In the genomic region with DNA sequence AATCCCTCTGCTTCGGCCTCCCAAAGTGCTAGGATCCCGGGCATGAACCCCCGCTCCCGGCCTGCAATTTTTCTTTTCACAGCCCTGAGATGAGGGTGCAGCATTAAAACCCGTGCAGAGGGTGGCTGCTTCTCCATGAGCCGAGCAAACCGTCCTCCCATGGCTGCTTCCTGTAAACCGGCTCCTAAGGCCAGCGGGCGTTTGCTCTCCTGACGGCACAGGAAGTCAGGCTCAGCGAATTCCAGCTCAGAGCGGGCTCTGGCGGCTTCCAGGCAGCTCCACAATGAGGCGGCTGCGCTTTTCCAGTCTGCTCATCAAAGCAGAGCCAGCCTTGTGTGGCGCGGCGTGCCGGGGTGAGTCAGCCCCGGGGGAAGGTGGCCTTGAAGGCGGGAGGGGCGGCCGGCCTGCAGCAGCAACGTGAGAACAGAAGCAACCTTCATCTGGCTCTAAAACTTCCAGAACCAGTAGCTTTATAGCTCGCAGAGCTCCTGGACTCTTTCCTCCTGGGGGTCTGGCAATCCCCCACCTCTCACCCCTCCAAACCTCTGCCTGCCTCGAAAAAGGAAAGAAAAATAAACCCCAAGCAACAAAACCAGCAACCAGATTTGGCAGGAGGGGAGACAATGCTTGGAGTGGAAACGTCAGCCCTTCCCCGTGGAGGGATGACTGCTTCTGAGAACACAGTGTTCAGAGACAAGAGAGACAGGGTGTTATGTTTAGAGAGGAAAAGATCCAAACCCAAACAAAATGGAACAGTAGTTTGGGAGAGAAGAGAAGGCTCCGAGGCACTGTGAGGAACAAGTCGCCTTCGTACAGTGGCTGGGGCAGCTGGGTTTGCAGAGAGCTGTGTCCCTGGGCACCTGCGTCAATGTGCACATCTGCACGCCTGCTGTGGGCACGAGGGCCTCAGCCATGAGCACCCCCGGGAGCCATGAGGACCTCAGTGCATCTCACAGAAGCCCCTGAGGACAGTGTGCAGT, we compare ENCODE assay signal across 1 cellular context.
TF ChIP-seq lines count a peak whose summit lies in the region.

No MANE protein-coding gene starts in this region.

TF ChIP-seq in K562, 482 proteins besides CTCF, POLR2A, EP300 and RAD21 (continued from another document and continues in another):
- TF ChIP-seq, protein P1, sequence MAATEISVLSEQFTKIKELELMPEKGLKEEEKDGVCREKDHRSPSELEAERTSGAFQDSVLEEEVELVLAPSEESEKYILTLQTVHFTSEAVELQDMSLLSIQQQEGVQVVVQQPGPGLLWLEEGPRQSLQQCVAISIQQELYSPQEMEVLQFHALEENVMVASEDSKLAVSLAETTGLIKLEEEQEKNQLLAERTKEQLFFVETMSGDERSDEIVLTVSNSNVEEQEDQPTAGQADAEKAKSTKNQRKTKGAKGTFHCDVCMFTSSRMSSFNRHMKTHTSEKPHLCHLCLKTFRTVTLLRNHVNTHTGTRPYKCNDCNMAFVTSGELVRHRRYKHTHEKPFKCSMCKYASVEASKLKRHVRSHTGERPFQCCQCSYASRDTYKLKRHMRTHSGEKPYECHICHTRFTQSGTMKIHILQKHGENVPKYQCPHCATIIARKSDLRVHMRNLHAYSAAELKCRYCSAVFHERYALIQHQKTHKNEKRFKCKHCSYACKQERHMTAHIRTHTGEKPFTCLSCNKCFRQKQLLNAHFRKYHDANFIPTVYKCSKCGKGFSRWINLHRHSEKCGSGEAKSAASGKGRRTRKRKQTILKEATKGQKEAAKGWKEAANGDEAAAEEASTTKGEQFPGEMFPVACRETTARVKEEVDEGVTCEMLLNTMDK (IDR thresholded peaks at IDR 0.05; ENCODE audit: borderline replicate concordance, insufficient read depth, low read depth, low read length, poor library complexity, severe bottlenecking) = no peak
- TF ChIP-seq CC2D1A (IDR thresholded peaks at IDR 0.05) (no peak), C11orf30 (IDR thresholded peaks at IDR 0.05; ENCODE audit: low read depth) (peak; percentile 61; the same call in 1 of the 2 replicates), NR2F6 (CRISPR knock-in tag; IDR thresholded peaks at IDR 0.05) (no peak), LCOR (CRISPR knock-in tag; IDR thresholded peaks at IDR 0.05) (no peak), CHCHD3 (CRISPR knock-in tag; IDR thresholded peaks at IDR 0.05) (no peak), HNRNPUL1 (IDR thresholded peaks at IDR 0.05; ENCODE audit: low read length) (no peak), SIX5 (IDR thresholded peaks at IDR 0.05; ENCODE audit: borderline replicate concordance in 1 of 2, insufficient read depth in 1 of 2, low read depth in 1 of 2, low read length in 2 of 2) (no peak), DDX20 (tag; IDR thresholded peaks at IDR 0.05; ENCODE audit: low read depth) (no peak), ZNF764 (CRISPR knock-in tag; IDR thresholded peaks at IDR 0.05; ENCODE audit: low read depth) (no peak), SNIP1 (IDR thresholded peaks at IDR 0.05; ENCODE audit: low read depth) (no peak), CBX8 (IDR thresholded peaks at IDR 0.05; ENCODE audit: borderline replicate concordance, extremely low read depth, low read depth, low read length, poor library complexity, severe bottlenecking) (no peak), ELF4 (CRISPR knock-in tag; IDR thresholded peaks at IDR 0.05) (no peak), RNF2 (IDR thresholded peaks at IDR 0.05) (peak; percentile 22; the same call in 1 of the 2 replicates), ZZZ3 (IDR thresholded peaks at IDR 0.05) (no peak), BCOR (IDR thresholded peaks at IDR 0.05) (peak; percentile 60; the same call in 1 of the 2 replicates), TRIM24 (IDR thresholded peaks at IDR 0.05) (no peak), GATAD2A (IDR thresholded peaks at IDR 0.05) (no peak), ETV1 (tag; conservative IDR thresholded peaks at IDR 0.05; ENCODE audit: low read depth) (peak; percentile 61; the same call in 1 of the 2 replicates), NELFE (IDR thresholded peaks at IDR 0.05; ENCODE audit: insufficient read depth, insufficient read length) (no peak), ZNF384 (IDR thresholded peaks at IDR 0.05; ENCODE audit: low read depth, low read length) (no peak), RFX7 (CRISPR knock-in tag; IDR thresholded peaks at IDR 0.05) (no peak), EHMT2 (IDR thresholded peaks at IDR 0.05) (no peak), LEF1 (IDR thresholded peaks at IDR 0.05) (no peak), FOS (IDR thresholded peaks at IDR 0.05; ENCODE audit: extremely low read depth, insufficient read length) (no peak), ZNF76 (CRISPR knock-in tag; IDR thresholded peaks at IDR 0.05; ENCODE audit: borderline replicate concordance) (no peak), KDM5B (IDR thresholded peaks at IDR 0.05; ENCODE audit: insufficient replicate concordance, low read depth, low read length) (peak; percentile 55), BRF1 (IDR thresholded peaks at IDR 0.05; ENCODE audit: borderline replicate concordance, extremely low read depth, insufficient read length) (no peak), NCOR1 (IDR thresholded peaks at IDR 0.05) (no peak), ZNF699 (CRISPR knock-in tag; IDR thresholded peaks at IDR 0.05; ENCODE audit: insufficient replicate concordance) (no peak), BDP1 (IDR thresholded peaks at IDR 0.05; ENCODE audit: insufficient read depth, insufficient read length) (no peak), PHF20 (IDR thresholded peaks at IDR 0.05; ENCODE audit: partially characterized antibody) (no peak), ARID1B (IDR thresholded peaks at IDR 0.05) (peak; percentile 60; the same call in 1 of the 2 replicates), NRF1 (conservative IDR thresholded peaks at IDR 0.05 in 1 of 2, IDR thresholded peaks at IDR 0.05 in 1 of 2) (peak; percentile 67 to 74), CHD1 (IDR thresholded peaks at IDR 0.05; ENCODE audit: low read length) (no peak), ZNF444 (CRISPR knock-in tag; IDR thresholded peaks at IDR 0.05) (no peak), ZKSCAN8 (CRISPR knock-in tag; IDR thresholded peaks at IDR 0.05) (no peak; the same call in 1 of the 2 replicates)
- TF ChIP-seq, protein P2, sequence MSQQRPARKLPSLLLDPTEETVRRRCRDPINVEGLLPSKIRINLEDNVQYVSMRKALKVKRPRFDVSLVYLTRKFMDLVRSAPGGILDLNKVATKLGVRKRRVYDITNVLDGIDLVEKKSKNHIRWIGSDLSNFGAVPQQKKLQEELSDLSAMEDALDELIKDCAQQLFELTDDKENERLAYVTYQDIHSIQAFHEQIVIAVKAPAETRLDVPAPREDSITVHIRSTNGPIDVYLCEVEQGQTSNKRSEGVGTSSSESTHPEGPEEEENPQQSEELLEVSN (IDR thresholded peaks at IDR 0.05; ENCODE audit: borderline replicate concordance in 1 of 2, extremely low read depth in 1 of 2, insufficient read depth in 1 of 2, insufficient read length in 1 of 2, low read depth in 1 of 2, low read length in 1 of 2, poor library complexity in 1 of 2, severe bottlenecking in 1 of 2) = peak in 1 of 2 experiments; percentile 82
- TF ChIP-seq, protein P3, sequence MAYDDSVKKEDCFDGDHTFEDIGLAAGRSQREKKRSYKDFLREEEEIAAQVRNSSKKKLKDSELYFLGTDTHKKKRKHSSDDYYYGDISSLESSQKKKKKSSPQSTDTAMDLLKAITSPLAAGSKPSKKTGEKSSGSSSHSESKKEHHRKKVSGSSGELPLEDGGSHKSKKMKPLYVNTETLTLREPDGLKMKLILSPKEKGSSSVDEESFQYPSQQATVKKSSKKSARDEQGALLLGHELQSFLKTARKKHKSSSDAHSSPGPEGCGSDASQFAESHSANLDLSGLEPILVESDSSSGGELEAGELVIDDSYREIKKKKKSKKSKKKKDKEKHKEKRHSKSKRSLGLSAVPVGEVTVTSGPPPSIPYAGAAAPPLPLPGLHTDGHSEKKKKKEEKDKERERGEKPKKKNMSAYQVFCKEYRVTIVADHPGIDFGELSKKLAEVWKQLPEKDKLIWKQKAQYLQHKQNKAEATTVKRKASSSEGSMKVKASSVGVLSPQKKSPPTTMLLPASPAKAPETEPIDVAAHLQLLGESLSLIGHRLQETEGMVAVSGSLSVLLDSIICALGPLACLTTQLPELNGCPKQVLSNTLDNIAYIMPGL (CRISPR knock-in tag; IDR thresholded peaks at IDR 0.05) = no peak
- TF ChIP-seq, protein P4, sequence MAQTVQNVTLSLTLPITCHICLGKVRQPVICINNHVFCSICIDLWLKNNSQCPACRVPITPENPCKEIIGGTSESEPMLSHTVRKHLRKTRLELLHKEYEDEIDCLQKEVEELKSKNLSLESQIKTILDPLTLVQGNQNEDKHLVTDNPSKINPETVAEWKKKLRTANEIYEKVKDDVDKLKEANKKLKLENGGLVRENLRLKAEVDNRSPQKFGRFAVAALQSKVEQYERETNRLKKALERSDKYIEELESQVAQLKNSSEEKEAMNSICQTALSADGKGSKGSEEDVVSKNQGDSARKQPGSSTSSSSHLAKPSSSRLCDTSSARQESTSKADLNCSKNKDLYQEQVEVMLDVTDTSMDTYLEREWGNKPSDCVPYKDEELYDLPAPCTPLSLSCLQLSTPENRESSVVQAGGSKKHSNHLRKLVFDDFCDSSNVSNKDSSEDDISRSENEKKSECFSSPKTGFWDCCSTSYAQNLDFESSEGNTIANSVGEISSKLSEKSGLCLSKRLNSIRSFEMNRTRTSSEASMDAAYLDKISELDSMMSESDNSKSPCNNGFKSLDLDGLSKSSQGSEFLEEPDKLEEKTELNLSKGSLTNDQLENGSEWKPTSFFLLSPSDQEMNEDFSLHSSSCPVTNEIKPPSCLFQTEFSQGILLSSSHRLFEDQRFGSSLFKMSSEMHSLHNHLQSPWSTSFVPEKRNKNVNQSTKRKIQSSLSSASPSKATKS (CRISPR knock-in tag; IDR thresholded peaks at IDR 0.05) = no peak
- TF ChIP-seq, protein P5, sequence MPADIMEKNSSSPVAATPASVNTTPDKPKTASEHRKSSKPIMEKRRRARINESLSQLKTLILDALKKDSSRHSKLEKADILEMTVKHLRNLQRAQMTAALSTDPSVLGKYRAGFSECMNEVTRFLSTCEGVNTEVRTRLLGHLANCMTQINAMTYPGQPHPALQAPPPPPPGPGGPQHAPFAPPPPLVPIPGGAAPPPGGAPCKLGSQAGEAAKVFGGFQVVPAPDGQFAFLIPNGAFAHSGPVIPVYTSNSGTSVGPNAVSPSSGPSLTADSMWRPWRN (IDR thresholded peaks at IDR 0.05; ENCODE audit: low read depth) = no peak
- TF ChIP-seq, protein P6, sequence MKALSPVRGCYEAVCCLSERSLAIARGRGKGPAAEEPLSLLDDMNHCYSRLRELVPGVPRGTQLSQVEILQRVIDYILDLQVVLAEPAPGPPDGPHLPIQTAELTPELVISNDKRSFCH (CRISPR knock-in tag; IDR thresholded peaks at IDR 0.05) = no peak
- TF ChIP-seq, protein P6 (tag; IDR thresholded peaks at IDR 0.05) = no peak
- TF ChIP-seq, protein P7, sequence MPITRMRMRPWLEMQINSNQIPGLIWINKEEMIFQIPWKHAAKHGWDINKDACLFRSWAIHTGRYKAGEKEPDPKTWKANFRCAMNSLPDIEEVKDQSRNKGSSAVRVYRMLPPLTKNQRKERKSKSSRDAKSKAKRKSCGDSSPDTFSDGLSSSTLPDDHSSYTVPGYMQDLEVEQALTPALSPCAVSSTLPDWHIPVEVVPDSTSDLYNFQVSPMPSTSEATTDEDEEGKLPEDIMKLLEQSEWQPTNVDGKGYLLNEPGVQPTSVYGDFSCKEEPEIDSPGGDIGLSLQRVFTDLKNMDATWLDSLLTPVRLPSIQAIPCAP (CRISPR knock-in tag; IDR thresholded peaks at IDR 0.05; ENCODE audit: borderline replicate concordance) = no peak
- TF ChIP-seq, protein P8, sequence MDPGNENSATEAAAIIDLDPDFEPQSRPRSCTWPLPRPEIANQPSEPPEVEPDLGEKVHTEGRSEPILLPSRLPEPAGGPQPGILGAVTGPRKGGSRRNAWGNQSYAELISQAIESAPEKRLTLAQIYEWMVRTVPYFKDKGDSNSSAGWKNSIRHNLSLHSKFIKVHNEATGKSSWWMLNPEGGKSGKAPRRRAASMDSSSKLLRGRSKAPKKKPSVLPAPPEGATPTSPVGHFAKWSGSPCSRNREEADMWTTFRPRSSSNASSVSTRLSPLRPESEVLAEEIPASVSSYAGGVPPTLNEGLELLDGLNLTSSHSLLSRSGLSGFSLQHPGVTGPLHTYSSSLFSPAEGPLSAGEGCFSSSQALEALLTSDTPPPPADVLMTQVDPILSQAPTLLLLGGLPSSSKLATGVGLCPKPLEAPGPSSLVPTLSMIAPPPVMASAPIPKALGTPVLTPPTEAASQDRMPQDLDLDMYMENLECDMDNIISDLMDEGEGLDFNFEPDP (CRISPR knock-in tag; IDR thresholded peaks at IDR 0.05) = no peak
- TF ChIP-seq, protein P9, sequence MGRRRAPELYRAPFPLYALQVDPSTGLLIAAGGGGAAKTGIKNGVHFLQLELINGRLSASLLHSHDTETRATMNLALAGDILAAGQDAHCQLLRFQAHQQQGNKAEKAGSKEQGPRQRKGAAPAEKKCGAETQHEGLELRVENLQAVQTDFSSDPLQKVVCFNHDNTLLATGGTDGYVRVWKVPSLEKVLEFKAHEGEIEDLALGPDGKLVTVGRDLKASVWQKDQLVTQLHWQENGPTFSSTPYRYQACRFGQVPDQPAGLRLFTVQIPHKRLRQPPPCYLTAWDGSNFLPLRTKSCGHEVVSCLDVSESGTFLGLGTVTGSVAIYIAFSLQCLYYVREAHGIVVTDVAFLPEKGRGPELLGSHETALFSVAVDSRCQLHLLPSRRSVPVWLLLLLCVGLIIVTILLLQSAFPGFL (CRISPR knock-in tag; IDR thresholded peaks at IDR 0.05) = no peak
- TF ChIP-seq, protein P10, sequence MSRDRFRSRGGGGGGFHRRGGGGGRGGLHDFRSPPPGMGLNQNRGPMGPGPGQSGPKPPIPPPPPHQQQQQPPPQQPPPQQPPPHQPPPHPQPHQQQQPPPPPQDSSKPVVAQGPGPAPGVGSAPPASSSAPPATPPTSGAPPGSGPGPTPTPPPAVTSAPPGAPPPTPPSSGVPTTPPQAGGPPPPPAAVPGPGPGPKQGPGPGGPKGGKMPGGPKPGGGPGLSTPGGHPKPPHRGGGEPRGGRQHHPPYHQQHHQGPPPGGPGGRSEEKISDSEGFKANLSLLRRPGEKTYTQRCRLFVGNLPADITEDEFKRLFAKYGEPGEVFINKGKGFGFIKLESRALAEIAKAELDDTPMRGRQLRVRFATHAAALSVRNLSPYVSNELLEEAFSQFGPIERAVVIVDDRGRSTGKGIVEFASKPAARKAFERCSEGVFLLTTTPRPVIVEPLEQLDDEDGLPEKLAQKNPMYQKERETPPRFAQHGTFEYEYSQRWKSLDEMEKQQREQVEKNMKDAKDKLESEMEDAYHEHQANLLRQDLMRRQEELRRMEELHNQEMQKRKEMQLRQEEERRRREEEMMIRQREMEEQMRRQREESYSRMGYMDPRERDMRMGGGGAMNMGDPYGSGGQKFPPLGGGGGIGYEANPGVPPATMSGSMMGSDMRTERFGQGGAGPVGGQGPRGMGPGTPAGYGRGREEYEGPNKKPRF (IDR thresholded peaks at IDR 0.05; ENCODE audit: low read depth, low read length) = no peak
- TF ChIP-seq, protein P11, sequence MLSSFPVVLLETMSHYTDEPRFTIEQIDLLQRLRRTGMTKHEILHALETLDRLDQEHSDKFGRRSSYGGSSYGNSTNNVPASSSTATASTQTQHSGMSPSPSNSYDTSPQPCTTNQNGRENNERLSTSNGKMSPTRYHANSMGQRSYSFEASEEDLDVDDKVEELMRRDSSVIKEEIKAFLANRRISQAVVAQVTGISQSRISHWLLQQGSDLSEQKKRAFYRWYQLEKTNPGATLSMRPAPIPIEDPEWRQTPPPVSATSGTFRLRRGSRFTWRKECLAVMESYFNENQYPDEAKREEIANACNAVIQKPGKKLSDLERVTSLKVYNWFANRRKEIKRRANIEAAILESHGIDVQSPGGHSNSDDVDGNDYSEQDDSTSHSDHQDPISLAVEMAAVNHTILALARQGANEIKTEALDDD (IDR thresholded peaks at IDR 0.05) = no peak
